18 cellular contexts compared by ENCODE assay signal in genomic region chr14:54781936-54782802, GRCh38.
DNase-seq lines count a peak whose midpoint lies in the region; ATAC-seq and TF ChIP-seq lines count a peak whose summit lies in the region.
"Had no signal": no experiment of that assay in that cellular context is flagged by ENCODE, and none has a peak within 500 bp of the region (broad histone marks: within the 10 kb centered on the region; RNA-seq: fewer than 3 reads in every experiment).

No MANE protein-coding gene starts in this region.

- no peak overlapping the region for H3K4me3 ChIP-seq in left ventricle myocardium inferior
- no peak overlapping the region for H3K4me3 ChIP-seq in tibial artery
- H3K4me3 ChIP-seq in suprapubic skin = no peak overlapping the region
- H3K4me3 ChIP-seq: body of pancreas, colonic mucosa, lower lobe of right lung, testis had no signal

- H3K27me3 ChIP-seq in left ventricle myocardium inferior (ENCODE audit: low read depth) (no peaks in the 10 kb centered on the region), tibial artery (no peaks in the 10 kb centered on the region), suprapubic skin (no peaks in the 10 kb centered on the region)
- H3K27me3 ChIP-seq: body of pancreas, colonic mucosa, testis had no signal

- H3K36me3 ChIP-seq in left ventricle myocardium inferior = peaks cover 68% of the 10 kb centered on the region
- peaks cover 5 to 83% (median 70%) of the 10 kb centered on the region in 3 donors for H3K36me3 ChIP-seq in tibial artery
- H3K36me3 ChIP-seq in suprapubic skin = peaks cover 49% of the 10 kb centered on the region
- H3K36me3 ChIP-seq: colonic mucosa had no signal

- no peak for TF ChIP-seq CTCF in left ventricle myocardium inferior (IDR thresholded peaks at IDR 0.05; ENCODE audit: borderline replicate concordance)
- no peak for TF ChIP-seq CTCF in tibial artery (IDR thresholded peaks at IDR 0.05)
- no peak for TF ChIP-seq CTCF in suprapubic skin (IDR thresholded peaks at IDR 0.05)

- peak overlapping the region; percentile 94 for H3K27ac ChIP-seq in left ventricle myocardium inferior (replicated peaks)
- H3K27ac ChIP-seq in tibial artery = peak overlapping the region; percentile 76 to 78
- H3K27ac ChIP-seq in suprapubic skin = no peak overlapping the region
- H3K27ac ChIP-seq: colonic mucosa, testis had no signal

- H3K4me1 ChIP-seq in left ventricle myocardium inferior = peaks cover 64% of the 10 kb centered on the region
- H3K4me1 ChIP-seq in tibial artery = peaks cover 0 to 31% (median 22%) of the 10 kb centered on the region in 4 donors
- no peaks in the 10 kb centered on the region for H3K4me1 ChIP-seq in suprapubic skin
- H3K4me1 ChIP-seq: body of pancreas, colonic mucosa, testis had no signal

- WGBS in suprapubic skin = 87% methylated on average over 21 of the region's 21 CpGs

- H3K9me3 ChIP-seq in left ventricle myocardium inferior (replicated peaks) (no peaks in the 10 kb centered on the region), tibial artery (no peaks in the 10 kb centered on the region), suprapubic skin (no peaks in the 10 kb centered on the region)
- H3K9me3 ChIP-seq: body of pancreas, colonic mucosa, lower lobe of right lung, SK-N-SH, testis had no signal

- ATAC-seq in left cardiac atrium = no peak
- ATAC-seq: body of pancreas had no signal

- no peak for TF ChIP-seq POLR2A in suprapubic skin (IDR thresholded peaks at IDR 0.05)

- DNase-seq in left ventricle myocardium inferior (no peak), left cardiac atrium (no peak), NCI-H1694 (lab: John Stamatoyannopoulos, UW) (peak; percentile 23), islet precursor cell (peak; percentile 22), tibial artery (peak in 1 of 2 donors; percentile 16), foreskin melanocyte (no peak), suprapubic skin (ENCODE audit: low spot score in 2 of 2) (no peak), medulla oblongata (ENCODE audit: extremely low spot score) (no peak)
- DNase-seq: CD8-positive, alpha-beta memory T cell; colonic mucosa; glutamatergic neuron; NCI-H1048; NCI-H446; SK-N-SH; T-helper 9 cell; testis had no signal

- TF ChIP-seq EP300 in suprapubic skin (IDR thresholded peaks at IDR 0.05) = no peak

- intact Hi-C loops in left ventricle myocardium inferior (cut with micrococcal nuclease) = no loop called here
- intact Hi-C loops in left cardiac atrium (cut with DNase I) = no loop called here
- intact Hi-C loops in tibial artery (cut with DNase I; ENCODE audit: low total_unique reads) = no loop called here

Comparison
In these comparisons a context has a peak if more than half of its experiments do, and no peak if none do; other contexts are left out.
1. DNase-seq: peak in NCI-H1694 (single experiment) and islet precursor cell (single experiment); none in left ventricle myocardium inferior (single experiment), left cardiac atrium (single experiment), foreskin melanocyte (single experiment), suprapubic skin (0 of 2) and medulla oblongata (single experiment).